In genomic region chr1:246095441-246095840, GRCh38 we compare ENCODE assay signal across 18 cellular contexts.
A peak's percentile ranks its signal among the peaks of the same experiment; 100 is the strongest.
DNase-seq lines count a peak whose midpoint lies in the region; ATAC-seq and TF ChIP-seq lines count a peak whose summit lies in the region.
"Had no signal": no experiment of that assay in that cellular context is flagged by ENCODE, and none has a peak within 500 bp of the region (broad histone marks: within the 10 kb centered on the region; RNA-seq: fewer than 3 reads in every experiment).

No MANE protein-coding gene starts in this region.

- H2AFZ ChIP-seq in GM23338 (no peak overlapping the region), trophoblast cell (ENCODE audit: insufficient read depth, low read length, poor library complexity) (no peak overlapping the region)

- no peak overlapping the region for H4K91ac ChIP-seq in trophoblast cell (ENCODE audit: low read depth, low read length)

- H3K4me3 Mint-ChIP-seq in GM23338 (no peak overlapping the region), nephron (no peak overlapping the region)
- H3K4me3 Mint-ChIP-seq: B cell; CD4-positive, CD25-positive, alpha-beta regulatory T cell; CD8-positive, alpha-beta T cell had no signal

- DNase-seq in GM23338 (ENCODE audit: low spot score) = no peak
- DNase-seq in islet precursor cell = peak; percentile 25
- DNase-seq in trophoblast cell = no peak
- no peak for DNase-seq in right atrium auricular region (ENCODE audit: low spot score)
- DNase-seq: Caco-2; CD4-positive, CD25-positive, alpha-beta regulatory T cell; CD8-positive, alpha-beta T cell; DMS153; DND-41; H7; HCEC 1CT had no signal

- H2AK5ac ChIP-seq in trophoblast cell (ENCODE audit: low read length) = no peak overlapping the region

- no peak overlapping the region for H3K9ac ChIP-seq in trophoblast cell (ENCODE audit: low read length)
- H3K9ac ChIP-seq: BLaER1 had no signal

- H3K4me2 ChIP-seq in GM23338 (no peak overlapping the region), trophoblast cell (ENCODE audit: low read length) (no peak overlapping the region)
- H3K4me2 ChIP-seq: BLaER1 had no signal

- H3K27me3 ChIP-seq in GM23338 (ENCODE audit: insufficient read depth) (no peaks in the 10 kb centered on the region), trophoblast cell (ENCODE audit: insufficient read depth, low read length) (no peaks in the 10 kb centered on the region), right atrium auricular region (no peaks in the 10 kb centered on the region)
- H3K27me3 ChIP-seq: BLaER1 had no signal

- no peaks in the 10 kb centered on the region for H3K9me3 ChIP-seq in trophoblast cell (ENCODE audit: insufficient read depth, low read depth, low read length)
- H3K9me3 ChIP-seq in right atrium auricular region = no peaks in the 10 kb centered on the region
- H3K9me3 ChIP-seq: Caco-2 had no signal

- H3K4me3 ChIP-seq in GM23338 = no peak overlapping the region
- H3K4me3 ChIP-seq in trophoblast cell (ENCODE audit: low read depth, low read length) = no peak overlapping the region
- H3K4me3 ChIP-seq in right atrium auricular region = no peak overlapping the region
- H3K4me3 ChIP-seq: BLaER1 had no signal

- no peaks in the 10 kb centered on the region for H3K36me3 Mint-ChIP-seq in GM23338 (ENCODE audit: low read depth)
- no peaks in the 10 kb centered on the region for H3K36me3 Mint-ChIP-seq in nephron (ENCODE audit: low read depth)

- no peaks in the 10 kb centered on the region for H3K79me1 ChIP-seq in trophoblast cell (ENCODE audit: low read length)

- H3K14ac ChIP-seq in trophoblast cell (ENCODE audit: low read length) = peak overlapping the region; percentile 22

- WGBS in trophoblast cell (ENCODE audit: extremely low coverage, insufficient coverage, insufficient read length) = no CpG with 5 or more reads among the region's 6 CpGs

- no peaks in the 10 kb centered on the region for H4K20me1 ChIP-seq in GM23338 (replicated peaks; ENCODE audit: insufficient read depth)
- H4K20me1 ChIP-seq: BLaER1 had no signal

- no peak overlapping the region for H2BK12ac ChIP-seq in trophoblast cell (ENCODE audit: low read length)

- H2BK120ac ChIP-seq in trophoblast cell (ENCODE audit: insufficient read depth, low read length, poor library complexity) = no peak overlapping the region

- no peak overlapping the region for H3K4ac ChIP-seq in trophoblast cell (ENCODE audit: low read depth, low read length)

- no peak overlapping the region for H3K18ac ChIP-seq in trophoblast cell (ENCODE audit: low read length)

- H3K9me2 ChIP-seq in GM23338 (ENCODE audit: insufficient read depth) = 0 out of 2 replicates have a peak, but pooled peaks cover 5% of the 10 kb centered on the region

- no peak overlapping the region for H3K27ac ChIP-seq in GM23338 (ENCODE audit: low read depth)
- no peak overlapping the region for H3K27ac ChIP-seq in trophoblast cell (ENCODE audit: low read depth, low read length)
- no peak overlapping the region for H3K27ac ChIP-seq in right atrium auricular region
- H3K27ac ChIP-seq: 22Rv1, BLaER1, C4-2B had no signal

- ATAC-seq in GM23338 = no peak
- no peak for ATAC-seq in HG03460 (IDR thresholded peaks at IDR 0.05; ENCODE audit: unreplicated experiment)
- no peak for ATAC-seq in HG03045 (IDR thresholded peaks at IDR 0.05; ENCODE audit: unreplicated experiment)
- ATAC-seq: CD8-positive, alpha-beta T cell had no signal

- no peak overlapping the region for H3K23ac ChIP-seq in trophoblast cell (ENCODE audit: low read length)

- H3K79me2 ChIP-seq in GM23338 (replicated peaks; ENCODE audit: insufficient read depth) = no peaks in the 10 kb centered on the region
- H3K79me2 ChIP-seq in trophoblast cell (ENCODE audit: control insufficient read depth, insufficient read depth, low read length, poor library complexity) = no peaks in the 10 kb centered on the region

- TF ChIP-seq CTCF in GM23338 (conservative IDR thresholded peaks at IDR 0.05; ENCODE audit: low read depth in 2 of 2) = no peak
- TF ChIP-seq CTCF in nephron (IDR thresholded peaks at IDR 0.05; ENCODE audit: unreplicated experiment in 3 of 3) = no peak
- no peak for TF ChIP-seq CTCF in right atrium auricular region (IDR thresholded peaks at IDR 0.05)

- H3K27ac Mint-ChIP-seq in GM23338 = peak overlapping the region; percentile 9; the same call in 1 of the 2 replicates
- H3K27ac Mint-ChIP-seq in nephron = peak overlapping the region in 2 of 3 experiments; percentile 2 to 18
- H3K27ac Mint-ChIP-seq: B cell; CD4-positive, CD25-positive, alpha-beta regulatory T cell; CD8-positive, alpha-beta T cell had no signal

- no peak overlapping the region for H4K12ac ChIP-seq in trophoblast cell (ENCODE audit: low read depth, low read length)

- no peak overlapping the region for H2BK5ac ChIP-seq in trophoblast cell (ENCODE audit: low read depth, low read length, poor library complexity)

- no peaks in the 10 kb centered on the region for H3F3A ChIP-seq in GM23338 (replicated peaks; ENCODE audit: low read depth)

- H3K9me3 Mint-ChIP-seq in GM23338 = no peaks in the 10 kb centered on the region
- no peaks in the 10 kb centered on the region for H3K9me3 Mint-ChIP-seq in nephron

- H3K4me1 Mint-ChIP-seq in GM23338 = no peaks in the 10 kb centered on the region
- peaks cover 4% of the 10 kb centered on the region for H3K4me1 Mint-ChIP-seq in nephron
- H3K4me1 Mint-ChIP-seq: B cell had no signal

- H4K8ac ChIP-seq in trophoblast cell (ENCODE audit: low read depth, low read length) = no peak overlapping the region

- H3K4me1 ChIP-seq in GM23338 (ENCODE audit: insufficient read depth) = no peaks in the 10 kb centered on the region
- no peaks in the 10 kb centered on the region for H3K4me1 ChIP-seq in trophoblast cell (ENCODE audit: control insufficient read depth in 1 of 2, insufficient read depth in 2 of 2, low read length in 2 of 2)
- H3K4me1 ChIP-seq in right atrium auricular region = no peaks in the 10 kb centered on the region
- H3K4me1 ChIP-seq: Caco-2 had no signal

- H3K36me3 ChIP-seq in GM23338 (ENCODE audit: insufficient read depth) (no peaks in the 10 kb centered on the region), trophoblast cell (ENCODE audit: control insufficient read depth in 1 of 2, insufficient read depth in 2 of 2, low read length in 2 of 2) (no peaks in the 10 kb centered on the region), right atrium auricular region (no peaks in the 10 kb centered on the region)
- H3K36me3 ChIP-seq: BLaER1 had no signal

- H3K27me3 Mint-ChIP-seq in GM23338 (ENCODE audit: insufficient read depth, low read depth, poor library complexity) = no peaks in the 10 kb centered on the region
- peaks cover 4% of the 10 kb centered on the region for H3K27me3 Mint-ChIP-seq in nephron (ENCODE audit: low read depth)
- H3K27me3 Mint-ChIP-seq: B cell; CD4-positive, CD25-positive, alpha-beta regulatory T cell had no signal

TF ChIP-seq in GM23338, 12 proteins besides CTCF, POLR2A, EP300 and RAD21 (continues in another document):
- TF ChIP-seq EZH2 (IDR thresholded peaks at IDR 0.05; ENCODE audit: low read depth, unreplicated experiment) = no peak
- TF ChIP-seq EZH2phosphoT487 (IDR thresholded peaks at IDR 0.05; ENCODE audit: unreplicated experiment) = no peak
